1 cellular context compared by ENCODE assay signal in the genomic region with DNA sequence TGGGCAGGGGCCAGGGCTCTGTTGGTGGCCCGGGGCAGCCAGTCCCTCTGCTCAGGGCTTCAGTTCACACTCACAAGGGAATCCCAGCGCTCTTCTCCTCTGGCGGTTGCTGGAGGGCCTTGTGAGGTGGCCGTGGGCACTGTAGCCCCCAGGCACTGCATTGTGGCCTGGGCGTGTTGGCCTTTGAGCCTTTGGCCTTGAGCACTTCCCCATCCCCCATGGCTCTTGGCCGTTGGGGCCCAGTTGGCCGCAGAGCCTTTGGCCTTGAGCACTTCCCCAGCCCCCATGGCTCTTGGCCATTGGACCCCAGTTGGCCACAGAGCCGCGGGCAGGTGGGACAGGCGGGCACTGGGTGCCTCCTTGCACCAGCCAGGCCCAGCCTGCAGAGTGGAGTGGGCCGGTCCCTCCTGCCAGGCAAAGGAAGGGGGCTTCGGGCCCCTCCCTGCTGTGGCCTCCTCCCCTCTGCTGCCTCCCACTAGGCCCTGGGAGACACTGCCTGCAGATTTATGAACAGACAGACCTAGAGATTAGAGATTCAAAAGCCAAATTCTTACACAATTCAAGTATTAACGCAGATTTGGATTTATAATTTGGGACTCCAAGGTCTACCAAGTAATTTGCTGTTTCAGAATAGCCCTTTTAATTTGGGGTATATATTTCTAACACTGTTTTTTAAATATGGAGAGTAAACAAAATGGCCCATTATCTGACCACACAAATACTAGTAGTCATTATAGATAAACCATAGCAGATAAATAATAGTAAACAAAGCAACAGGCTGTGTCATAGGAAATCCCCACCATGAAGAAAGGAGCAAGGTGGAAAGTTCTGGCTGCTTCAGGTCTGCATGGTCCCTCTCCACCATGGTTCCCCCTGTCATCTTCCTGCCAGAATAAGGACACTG.
TF ChIP-seq lines count a peak whose summit lies in the region.

No MANE protein-coding gene starts in this region.

TF ChIP-seq in WTC11, 78 proteins besides CTCF, POLR2A, EP300 and RAD21 (continued from another document):
- 0 out of 2 replicates have a peak, but pooled peaks have one; percentile 0 for TF ChIP-seq NFYB (CRISPR knock-in tag; conservative IDR thresholded peaks at IDR 0.05; ENCODE audit: low read depth)
- no peak for TF ChIP-seq ZNF425 (CRISPR knock-in tag; conservative IDR thresholded peaks at IDR 0.05)
- TF ChIP-seq GRHL2 (CRISPR knock-in tag; IDR thresholded peaks at IDR 0.05; ENCODE audit: insufficient replicate concordance, severe bottlenecking): no peak
- no peak for TF ChIP-seq NFATC4 (CRISPR knock-in tag; IDR thresholded peaks at IDR 0.05)
